ENCODE assay signal across 1 cellular context in genomic region chr3:115147329-115148141, GRCh38.
TF ChIP-seq lines count a peak whose summit lies in the region.

No MANE protein-coding gene starts in this region.

TF ChIP-seq in HEK293, 187 proteins besides CTCF, POLR2A, EP300 and RAD21 (continued from another document):
- TF ChIP-seq HOXD13 (CRISPR knock-in tag; IDR thresholded peaks at IDR 0.05; ENCODE audit: borderline replicate concordance) (no peak), ZNF629 (tag by site-specific recombination; IDR thresholded peaks at IDR 0.05) (peak; percentile 76), ZNF555 (tag by site-specific recombination; conservative IDR thresholded peaks at IDR 0.05) (no peak), SALL2 (tag by site-specific recombination; IDR thresholded peaks at IDR 0.05; ENCODE audit: borderline replicate concordance) (no peak), ZNF544 (tag by site-specific recombination; IDR thresholded peaks at IDR 0.05) (no peak), ZNF488 (tag by site-specific recombination; IDR thresholded peaks at IDR 0.05) (no peak), ZFP69B (tag by site-specific recombination; IDR thresholded peaks at IDR 0.05) (no peak), ZSCAN18 (tag by site-specific recombination; IDR thresholded peaks at IDR 0.05) (no peak), KLF1 (tag by site-specific recombination; IDR thresholded peaks at IDR 0.05) (peak; percentile 6; the same call in 1 of the 2 replicates), REPIN1 (tag by site-specific recombination; IDR thresholded peaks at IDR 0.05; ENCODE audit: low read depth) (no peak), SP3 (tag by site-specific recombination; IDR thresholded peaks at IDR 0.05) (peak; percentile 85), YY2 (tag by site-specific recombination; IDR thresholded peaks at IDR 0.05) (no peak), ZBTB26 (tag by site-specific recombination; optimal IDR thresholded peaks at IDR 0.05) (peak; percentile 97), ZNF280C (tag by site-specific recombination; IDR thresholded peaks at IDR 0.05) (no peak), ZNF621 (tag by site-specific recombination; IDR thresholded peaks at IDR 0.05) (no peak), ZNF26 (tag by site-specific recombination; IDR thresholded peaks at IDR 0.05) (no peak), ZNF585B (tag by site-specific recombination; IDR thresholded peaks at IDR 0.05) (no peak), ZNF394 (tag by site-specific recombination; IDR thresholded peaks at IDR 0.05; ENCODE audit: borderline replicate concordance) (peak; percentile 46; the same call in 1 of the 2 replicates), ZNF610 (tag by site-specific recombination; IDR thresholded peaks at IDR 0.05; ENCODE audit: borderline replicate concordance) (peak; percentile 80; the same call in 1 of the 2 replicates), ZNF747 (tag by site-specific recombination; IDR thresholded peaks at IDR 0.05) (no peak), ZBTB10 (tag by site-specific recombination; IDR thresholded peaks at IDR 0.05) (peak; percentile 85), ZBTB6 (tag by site-specific recombination; IDR thresholded peaks at IDR 0.05) (no peak), ZNF48 (tag by site-specific recombination; IDR thresholded peaks at IDR 0.05) (no peak), ZNF707 (tag by site-specific recombination; IDR thresholded peaks at IDR 0.05) (no peak), FEZF1 (tag by site-specific recombination; IDR thresholded peaks at IDR 0.05) (peak; percentile 78), ZFP37 (tag by site-specific recombination; IDR thresholded peaks at IDR 0.05) (0 out of 2 replicates have a peak, but pooled peaks have one; percentile 56), PRDM1 (tag by site-specific recombination; IDR thresholded peaks at IDR 0.05) (peak; percentile 84; the same call in 1 of the 2 replicates), BCL11A (tag by site-specific recombination; IDR thresholded peaks at IDR 0.05; ENCODE audit: low read depth) (0 out of 2 replicates have a peak, but pooled peaks have one; percentile 36), ZXDB (tag by site-specific recombination; IDR thresholded peaks at IDR 0.05) (peak; percentile 56; the same call in 1 of the 2 replicates), KLF8 (tag by site-specific recombination; IDR thresholded peaks at IDR 0.05) (peak; percentile 67), ZNF24 (tag by site-specific recombination; IDR thresholded peaks at IDR 0.05) (0 out of 2 replicates have a peak, but pooled peaks have one; percentile 38), ZBTB1 (tag by site-specific recombination; IDR thresholded peaks at IDR 0.05) (no peak)
- TF ChIP-seq, protein P1, sequence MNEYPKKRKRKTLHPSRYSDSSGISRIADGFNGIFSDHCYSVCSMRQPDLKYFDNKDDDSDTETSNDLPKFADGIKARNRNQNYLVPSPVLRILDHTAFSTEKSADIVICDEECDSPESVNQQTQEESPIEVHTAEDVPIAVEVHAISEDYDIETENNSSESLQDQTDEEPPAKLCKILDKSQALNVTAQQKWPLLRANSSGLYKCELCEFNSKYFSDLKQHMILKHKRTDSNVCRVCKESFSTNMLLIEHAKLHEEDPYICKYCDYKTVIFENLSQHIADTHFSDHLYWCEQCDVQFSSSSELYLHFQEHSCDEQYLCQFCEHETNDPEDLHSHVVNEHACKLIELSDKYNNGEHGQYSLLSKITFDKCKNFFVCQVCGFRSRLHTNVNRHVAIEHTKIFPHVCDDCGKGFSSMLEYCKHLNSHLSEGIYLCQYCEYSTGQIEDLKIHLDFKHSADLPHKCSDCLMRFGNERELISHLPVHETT (tag by site-specific recombination; IDR thresholded peaks at IDR 0.05), result no peak
- TF ChIP-seq, protein P2, sequence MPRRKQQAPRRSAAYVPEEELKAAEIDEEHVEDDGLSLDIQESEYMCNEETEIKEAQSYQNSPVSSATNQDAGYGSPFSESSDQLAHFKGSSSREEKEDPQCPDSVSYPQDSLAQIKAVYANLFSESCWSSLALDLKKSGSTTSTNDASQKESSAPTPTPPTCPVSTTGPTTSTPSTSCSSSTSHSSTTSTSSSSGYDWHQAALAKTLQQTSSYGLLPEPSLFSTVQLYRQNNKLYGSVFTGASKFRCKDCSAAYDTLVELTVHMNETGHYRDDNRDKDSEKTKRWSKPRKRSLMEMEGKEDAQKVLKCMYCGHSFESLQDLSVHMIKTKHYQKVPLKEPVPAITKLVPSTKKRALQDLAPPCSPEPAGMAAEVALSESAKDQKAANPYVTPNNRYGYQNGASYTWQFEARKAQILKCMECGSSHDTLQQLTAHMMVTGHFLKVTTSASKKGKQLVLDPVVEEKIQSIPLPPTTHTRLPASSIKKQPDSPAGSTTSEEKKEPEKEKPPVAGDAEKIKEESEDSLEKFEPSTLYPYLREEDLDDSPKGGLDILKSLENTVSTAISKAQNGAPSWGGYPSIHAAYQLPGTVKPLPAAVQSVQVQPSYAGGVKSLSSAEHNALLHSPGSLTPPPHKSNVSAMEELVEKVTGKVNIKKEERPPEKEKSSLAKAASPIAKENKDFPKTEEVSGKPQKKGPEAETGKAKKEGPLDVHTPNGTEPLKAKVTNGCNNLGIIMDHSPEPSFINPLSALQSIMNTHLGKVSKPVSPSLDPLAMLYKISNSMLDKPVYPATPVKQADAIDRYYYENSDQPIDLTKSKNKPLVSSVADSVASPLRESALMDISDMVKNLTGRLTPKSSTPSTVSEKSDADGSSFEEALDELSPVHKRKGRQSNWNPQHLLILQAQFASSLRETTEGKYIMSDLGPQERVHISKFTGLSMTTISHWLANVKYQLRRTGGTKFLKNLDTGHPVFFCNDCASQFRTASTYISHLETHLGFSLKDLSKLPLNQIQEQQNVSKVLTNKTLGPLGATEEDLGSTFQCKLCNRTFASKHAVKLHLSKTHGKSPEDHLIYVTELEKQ (tag by site-specific recombination; IDR thresholded peaks at IDR 0.05; ENCODE audit: borderline replicate concordance), result no peak
TF ChIP-seq in HEK293: peak in this region for 46.
